8 cellular contexts compared by ENCODE assay signal in the genomic region with DNA sequence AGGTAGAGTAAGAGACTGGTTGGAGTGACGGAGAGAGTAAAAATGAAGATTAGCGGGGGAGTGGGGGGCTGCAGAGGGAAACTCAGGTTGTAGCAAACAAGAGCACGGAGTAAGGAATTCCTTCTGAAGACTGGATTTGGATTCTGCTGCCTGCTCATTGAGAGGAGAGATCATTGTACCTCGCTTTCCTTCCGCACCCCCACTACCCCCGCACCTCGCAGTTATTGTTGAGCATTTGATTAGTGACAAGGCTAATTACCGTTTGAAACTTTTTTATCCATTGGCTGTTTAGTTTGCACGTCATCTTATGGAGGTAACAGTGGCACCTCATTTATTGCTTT. TPM values are rescaled to one million over a fixed set of nuclear protein-coding genes. Genes with fewer than 3 reads are reported as not detected.
DNase-seq lines count a peak whose midpoint lies in the region; ATAC-seq and TF ChIP-seq lines count a peak whose summit lies in the region.

No MANE protein-coding gene starts in this region.

- H3K4me3 Mint-ChIP-seq in CD4-positive, CD25-positive, alpha-beta regulatory T cell, result peak overlapping the region; percentile 95 to 100 (median 99)
- H3K4me3 Mint-ChIP-seq in naive B cell, result peak overlapping the region; percentile 93 to 100 (median 99)

- H3K79me2 ChIP-seq in Loucy (ENCODE audit: insufficient read depth, low read length), result peaks cover 55% of the 10 kb centered on the region

- TF ChIP-seq CTCF in Loucy (conservative IDR thresholded peaks at IDR 0.05; ENCODE audit: low read length) (no peak), colonic mucosa (IDR thresholded peaks at IDR 0.05) (no peak)

- H3K9me2 ChIP-seq in Loucy (replicated peaks; ENCODE audit: low read depth, low read length), result no peaks in the 10 kb centered on the region

- no peaks in the 10 kb centered on the region for H3K27me3 Mint-ChIP-seq in CD4-positive, CD25-positive, alpha-beta regulatory T cell
- H3K27me3 Mint-ChIP-seq in naive B cell, result no peaks in the 10 kb centered on the region

- H3K36me3 Mint-ChIP-seq in CD4-positive, CD25-positive, alpha-beta regulatory T cell, result peaks cover 13% of the 10 kb centered on the region
- H3K36me3 Mint-ChIP-seq in naive B cell, result peaks cover 8 to 13% of the 10 kb centered on the region in 2 donors

- peak overlapping the region; percentile 99 to 100 (median 99) for H3K27ac Mint-ChIP-seq in CD4-positive, CD25-positive, alpha-beta regulatory T cell
- peak overlapping the region; percentile 98 to 100 (median 99) for H3K27ac Mint-ChIP-seq in naive B cell

- peak overlapping the region; percentile 80; the same call in 1 of the 2 replicates for H2AFZ ChIP-seq in Loucy (ENCODE audit: low read length)

- no peaks in the 10 kb centered on the region for H3K9me3 ChIP-seq in CD4-positive, CD25-positive, alpha-beta regulatory T cell (ENCODE audit: control insufficient read depth in 2 of 2, low read length in 2 of 2)
- H3K9me3 ChIP-seq in Loucy (ENCODE audit: insufficient read depth, low read depth, low read length) (no peaks in the 10 kb centered on the region), colonic mucosa (no peaks in the 10 kb centered on the region)

- intact Hi-C loops in colonic mucosa (cut with DNase I), result no loop called here

- peak overlapping the region; percentile 92 for H3K9ac ChIP-seq in Loucy (ENCODE audit: low read depth, low read length, poor library complexity, severe bottlenecking)
- peak overlapping the region; percentile 78 to 95 for H3K9ac ChIP-seq in colonic mucosa (ENCODE audit: low read depth in 2 of 2, low read length in 2 of 2)

- H3K4me1 ChIP-seq in CD4-positive, CD25-positive, alpha-beta regulatory T cell (ENCODE audit: control insufficient read depth, insufficient read depth, low read length, poor library complexity, severe bottlenecking), result peaks cover 16% of the 10 kb centered on the region
- H3K4me1 ChIP-seq in Loucy (ENCODE audit: insufficient read depth, low read length, poor library complexity, severe bottlenecking) (peaks cover 24% of the 10 kb centered on the region), colonic mucosa (no peaks in the 10 kb centered on the region)

- no peak for ATAC-seq in CD4-positive, CD25-positive, alpha-beta regulatory T cell (ENCODE audit: low read depth in 2 of 2)
- ATAC-seq in naive B cell (ENCODE audit: low read depth in 2 of 2), result no peak
- ATAC-seq in GM21381 (IDR thresholded peaks at IDR 0.05; ENCODE audit: unreplicated experiment), result no peak
- no peak for ATAC-seq in HG02938 (IDR thresholded peaks at IDR 0.05; ENCODE audit: unreplicated experiment)

- H3K27ac ChIP-seq in CD4-positive, CD25-positive, alpha-beta regulatory T cell (ENCODE audit: insufficient read depth, low read length, poor library complexity, severe bottlenecking), result peak overlapping the region; percentile 85
- H3K27ac ChIP-seq in colonic mucosa, result peak overlapping the region; percentile 89

- peaks cover 13 to 47% (median 25%) of the 10 kb centered on the region in 4 donors for H3K4me1 Mint-ChIP-seq in CD4-positive, CD25-positive, alpha-beta regulatory T cell
- H3K4me1 Mint-ChIP-seq in naive B cell, result peaks cover 12 to 32% (median 20%) of the 10 kb centered on the region in 3 donors

- DNase-seq in CD4-positive, CD25-positive, alpha-beta regulatory T cell, result peak in 2 of 3 donors; percentile 27 to 33
- no peak for DNase-seq in colonic mucosa
- DNase-seq in naive B cell, result no peak
- DNase-seq in NCI-H1417 treated with DMSO at 0.1 percent for 48 hours (lab: John Stamatoyannopoulos, UW), result no peak
- no peak for DNase-seq in ACHN

- H3F3A ChIP-seq in Loucy (ENCODE audit: low read depth), result no peaks in the 10 kb centered on the region

- no peaks in the 10 kb centered on the region for H3K27me3 ChIP-seq in CD4-positive, CD25-positive, alpha-beta regulatory T cell (ENCODE audit: control insufficient read depth, insufficient read depth, low read length)
- H3K27me3 ChIP-seq in Loucy (ENCODE audit: insufficient read depth, low read length, poor library complexity, severe bottlenecking), result no peaks in the 10 kb centered on the region
- no peaks in the 10 kb centered on the region for H3K27me3 ChIP-seq in colonic mucosa

- H3K4me2 ChIP-seq in Loucy (ENCODE audit: low read depth, low read length, poor library complexity, severe bottlenecking), result peak overlapping the region; percentile 74

- in situ Hi-C loops in ACHN (cut with HindIII; ENCODE audit: low pct_ligation_motif_present, low pct_unique_long_range_greater_than_20kb, low sequenced_read_pairs), result no loop called here

- no peaks in the 10 kb centered on the region for H3K9me3 Mint-ChIP-seq in CD4-positive, CD25-positive, alpha-beta regulatory T cell
- H3K9me3 Mint-ChIP-seq in naive B cell, result no peaks in the 10 kb centered on the region

- peaks cover 26% of the 10 kb centered on the region for H3K36me3 ChIP-seq in CD4-positive, CD25-positive, alpha-beta regulatory T cell (ENCODE audit: control insufficient read depth, insufficient read depth, low read length)
- H3K36me3 ChIP-seq in Loucy (ENCODE audit: insufficient read depth, low read length), result peaks cover 21% of the 10 kb centered on the region
- H3K36me3 ChIP-seq in colonic mucosa, result peaks cover 9% of the 10 kb centered on the region

- H4K20me1 ChIP-seq in Loucy (ENCODE audit: insufficient read depth, low read length, poor library complexity, severe bottlenecking), result peaks cover 41% of the 10 kb centered on the region

- H3K4me3 ChIP-seq in CD4-positive, CD25-positive, alpha-beta regulatory T cell (ENCODE audit: low read depth, low read length), result peak overlapping the region; percentile 86
- H3K4me3 ChIP-seq in Loucy (ENCODE audit: low read length, poor library complexity, severe bottlenecking) (peak overlapping the region; percentile 96), colonic mucosa (peak overlapping the region; percentile 61)

RNA-seq across cellular contexts. Expression of a gene that starts 0.5 kb away (rescaled TPM):
- total RNA-seq in CD4-positive, CD25-positive, alpha-beta regulatory T cell, result 106 TPM
- polyA plus RNA-seq in CD4-positive, CD25-positive, alpha-beta regulatory T cell, result 10 to 100 TPM; 13.4 to 19.7 (median 17.0) TPM
- 10 to 100 TPM; 43.4 to 47.3 TPM for total RNA-seq in colonic mucosa
- polyA plus RNA-seq in naive B cell (ENCODE audit: low read depth in 6 of 6), result 10 to 100 TPM; 13.0 to 38.7 (median 14.6) TPM

RNA-seq across cellular contexts. Expression of a gene that starts 28.1 kb away (rescaled TPM):
- total RNA-seq in CD4-positive, CD25-positive, alpha-beta regulatory T cell, result 45.3 TPM
- polyA plus RNA-seq in CD4-positive, CD25-positive, alpha-beta regulatory T cell, result 10 to 100 TPM; 76.9 to 89.4 (median 86.1) TPM
- total RNA-seq in colonic mucosa, result 10 to 100 TPM; 42.7 to 68.6 TPM
- 10 to 100 TPM; 62.4 to 93.0 (median 82.4) TPM for polyA plus RNA-seq in naive B cell (ENCODE audit: low read depth in 6 of 6)

RNA-seq across cellular contexts. Expression of a gene that starts 39.4 kb away (rescaled TPM):
- 2.2 TPM for total RNA-seq in CD4-positive, CD25-positive, alpha-beta regulatory T cell
- 1 to 10 TPM in 2 of 4 donors, under 1 TPM in 2; 0.56 to 1.3 (median 0.91) TPM for polyA plus RNA-seq in CD4-positive, CD25-positive, alpha-beta regulatory T cell
- total RNA-seq in colonic mucosa, result 1 to 10 TPM in 1 of 2 donors, under 1 TPM in 1; 0.69 to 1.6 TPM
- polyA plus RNA-seq in naive B cell (ENCODE audit: low read depth in 6 of 6), result under 1 TPM in 1 of 6 donors, not detected in 5; 0.22 TPM

RNA-seq across cellular contexts. Expression of a gene that starts 42.2 kb away (rescaled TPM):
- total RNA-seq in CD4-positive, CD25-positive, alpha-beta regulatory T cell, result 51.3 TPM
- 10 to 100 TPM; 24.0 to 34.0 (median 32.5) TPM for polyA plus RNA-seq in CD4-positive, CD25-positive, alpha-beta regulatory T cell
- total RNA-seq in colonic mucosa, result 10 to 100 TPM; 27.0 to 28.9 TPM
- 10 to 100 TPM in 5 of 6 donors, 1 to 10 TPM in 1; 2.6 to 49.9 (median 28.6) TPM for polyA plus RNA-seq in naive B cell (ENCODE audit: low read depth in 6 of 6)

RNA-seq across cellular contexts. Expression of a gene that starts 49.2 kb away (rescaled TPM):
- 4.6 TPM for total RNA-seq in CD4-positive, CD25-positive, alpha-beta regulatory T cell
- polyA plus RNA-seq in CD4-positive, CD25-positive, alpha-beta regulatory T cell, result 1 to 10 TPM; 2.0 to 6.4 (median 3.5) TPM
- 1 to 10 TPM; 2.7 to 6.0 TPM for total RNA-seq in colonic mucosa
- polyA plus RNA-seq in naive B cell (ENCODE audit: low read depth in 6 of 6), result 1 to 10 TPM; 1.0 to 3.8 (median 2.0) TPM

Comparison
In these comparisons a context has a peak if more than half of its experiments do, and no peak if none do; other contexts are left out.
1. DNase-seq: peak in CD4-positive, CD25-positive, alpha-beta regulatory T cell (2 of 3); none in colonic mucosa (single experiment), naive B cell (single experiment), NCI-H1417 treated with DMSO at 0.1 percent for 48 hours (single experiment) and ACHN (single experiment).
2. Peak in every context shown above with its lines, with median percentiles within 50 percentile points of each other: H3K4me3 ChIP-seq.